Comparison of ENCODE assay signal across 8 cellular contexts in the genomic region with DNA sequence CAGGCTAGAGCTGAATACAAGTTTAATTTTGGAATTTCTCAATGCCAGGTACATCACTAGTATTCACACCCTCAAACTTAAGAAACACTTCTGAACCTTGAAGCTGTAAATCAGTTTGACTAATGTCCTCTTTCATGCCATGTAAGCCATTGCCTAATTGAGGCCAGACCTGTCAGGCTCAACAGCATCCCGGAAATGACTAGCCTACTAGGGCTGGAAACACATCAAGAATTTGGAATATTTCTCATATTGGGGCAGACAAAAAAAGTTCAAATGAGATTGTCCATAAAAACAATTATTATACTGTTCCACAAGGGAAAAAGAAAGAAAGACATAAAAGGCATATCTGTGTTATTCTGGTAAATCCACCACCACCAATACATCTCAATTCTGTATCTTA. TPM values are rescaled to one million over a fixed set of nuclear protein-coding genes. Genes with fewer than 3 reads are reported as not detected.
DNase-seq lines count a peak whose midpoint lies in the region; ATAC-seq, FAIRE-seq and TF ChIP-seq lines count a peak whose summit lies in the region.

No MANE protein-coding gene starts in this region.

- no peak overlapping the region for H3K27ac Mint-ChIP-seq in astrocyte (ENCODE audit: unreplicated experiment)

- H3K27me3 Mint-ChIP-seq in astrocyte (ENCODE audit: low read depth, unreplicated experiment), result no peaks in the 10 kb centered on the region

- ATAC-seq in right lobe of liver (no peak), GM19455 (IDR thresholded peaks at IDR 0.05; ENCODE audit: unreplicated experiment) (no peak), GM19035 (IDR thresholded peaks at IDR 0.05; ENCODE audit: unreplicated experiment) (no peak), HG03108 (IDR thresholded peaks at IDR 0.05; ENCODE audit: unreplicated experiment) (no peak)

- H3K4me3 ChIP-seq in HUES6 (ENCODE audit: low read depth, low read length) (peak overlapping the region; percentile 88), astrocyte (ENCODE audit: insufficient read depth, low read depth, low read length) (peak overlapping the region; percentile 80), right lobe of liver (peak overlapping the region in 2 of 3 donors; percentile 81 to 87)

- H3K4me1 Mint-ChIP-seq in astrocyte (ENCODE audit: low read depth, unreplicated experiment), result peaks cover 35% of the 10 kb centered on the region

- H3K79me2 ChIP-seq in astrocyte (ENCODE audit: insufficient read depth, low read length), result peaks cover 63% of the 10 kb centered on the region

- H3K9me3 ChIP-seq in HUES6 (ENCODE audit: control insufficient read depth, insufficient read depth, low read depth, low read length) (no peaks in the 10 kb centered on the region), astrocyte (ENCODE audit: insufficient read depth, low read depth, low read length) (no peaks in the 10 kb centered on the region), right lobe of liver (no peaks in the 10 kb centered on the region)

- H3K9ac ChIP-seq in HUES6 (ENCODE audit: low read length) (no peak overlapping the region), astrocyte (ENCODE audit: low read length) (peak overlapping the region; percentile 89)

- TF ChIP-seq POLR2A in right lobe of liver (IDR thresholded peaks at IDR 0.05), result no peak

- peak; percentile 66 to 78 for DNase-seq in AML-193 (lab: John Stamatoyannopoulos, UW)
- DNase-seq in astrocyte (ENCODE audit: low read depth), result peak; percentile 69
- DNase-seq in right lobe of liver, result no peak
- DNase-seq in DMS53 (lab: John Stamatoyannopoulos, UW), result no peak

- H3K4me3 Mint-ChIP-seq in astrocyte (ENCODE audit: unreplicated experiment), result peak overlapping the region; percentile 96

- H2AFZ ChIP-seq in astrocyte (ENCODE audit: low read depth, low read length), result no peak overlapping the region

- H3K27ac ChIP-seq in HUES6 (ENCODE audit: low read depth, low read length) (no peak overlapping the region; the same call in 1 of the 2 replicates), astrocyte (ENCODE audit: low read depth, low read length) (no peak overlapping the region), right lobe of liver (peak overlapping the region in 2 of 3 donors; percentile 85 to 91)

- intact Hi-C loops in right lobe of liver (cut with DNase I), result no loop called here

- no peak for FAIRE-seq in astrocyte (lab: Jason Lieb, UNC)

- peaks cover 51% of the 10 kb centered on the region for H4K20me1 ChIP-seq in astrocyte (ENCODE audit: insufficient read depth, low read length)

- H3K4me2 ChIP-seq in astrocyte (ENCODE audit: low read length), result peak overlapping the region; percentile 99

- no peak for TF ChIP-seq CTCF in astrocyte (IDR thresholded peaks at IDR 0.05; ENCODE audit: insufficient read depth, low read depth, low read length)
- TF ChIP-seq CTCF in right lobe of liver (IDR thresholded peaks at IDR 0.05), result no peak

- WGBS in right lobe of liver (ENCODE audit: insufficient coverage, low coverage, low lambda C conversion rate, missing lambda C conversion rate), result 16% methylated on average over 1 of the region's 1 CpG

- no peaks in the 10 kb centered on the region for H3K9me3 Mint-ChIP-seq in astrocyte (ENCODE audit: unreplicated experiment)

- H3K27me3 ChIP-seq in HUES6 (ENCODE audit: control insufficient read depth, insufficient read depth, low read length) (no peaks in the 10 kb centered on the region), astrocyte (ENCODE audit: insufficient read depth, low read length) (no peaks in the 10 kb centered on the region), right lobe of liver (no peaks in the 10 kb centered on the region)

- H3K36me3 ChIP-seq in HUES6 (ENCODE audit: control insufficient read depth, insufficient read depth, low read length) (no peaks in the 10 kb centered on the region), astrocyte (ENCODE audit: insufficient read depth, low read length) (no peaks in the 10 kb centered on the region), right lobe of liver (no peaks in the 10 kb centered on the region)

- H3K4me1 ChIP-seq in HUES6 (ENCODE audit: control insufficient read depth, insufficient read depth, low read length), result peaks cover 51% of the 10 kb centered on the region
- peaks cover 17% of the 10 kb centered on the region for H3K4me1 ChIP-seq in astrocyte (ENCODE audit: insufficient read depth, low read length)
- H3K4me1 ChIP-seq in right lobe of liver, result peaks cover 0 to 31% (median 9%) of the 10 kb centered on the region in 4 donors

- H3K36me3 Mint-ChIP-seq in astrocyte (ENCODE audit: low read depth, unreplicated experiment), result no peaks in the 10 kb centered on the region

RNA-seq across cellular contexts. Expression of gene USP32, which starts 1.7 kb away (rescaled TPM):
- 36.8 and 40.2 TPM in 2 replicates for total RNA-seq in astrocyte
- total RNA-seq in right lobe of liver, result 10 to 100 TPM; 24.8 to 44.2 (median 33.5) TPM

RNA-seq across cellular contexts. Expression of gene CHCT1, which starts 32.1 kb away (rescaled TPM):
- total RNA-seq in astrocyte (not detected in 2 replicates), right lobe of liver (not detected)

Comparison
In these comparisons a context has a peak if more than half of its experiments do, and no peak if none do; other contexts are left out.
1. DNase-seq: peak in AML-193 (2 of 2) and astrocyte (single experiment); none in right lobe of liver (0 of 3) and DMS53 (single experiment).
2. H3K27ac ChIP-seq: peak in right lobe of liver (2 of 3); none in HUES6 (single experiment) and astrocyte (single experiment).
3. Peak in every context shown above with its lines, with median percentiles within 50 percentile points of each other: H3K4me3 ChIP-seq.